9 cellular contexts compared by ENCODE assay signal in the genomic region with DNA sequence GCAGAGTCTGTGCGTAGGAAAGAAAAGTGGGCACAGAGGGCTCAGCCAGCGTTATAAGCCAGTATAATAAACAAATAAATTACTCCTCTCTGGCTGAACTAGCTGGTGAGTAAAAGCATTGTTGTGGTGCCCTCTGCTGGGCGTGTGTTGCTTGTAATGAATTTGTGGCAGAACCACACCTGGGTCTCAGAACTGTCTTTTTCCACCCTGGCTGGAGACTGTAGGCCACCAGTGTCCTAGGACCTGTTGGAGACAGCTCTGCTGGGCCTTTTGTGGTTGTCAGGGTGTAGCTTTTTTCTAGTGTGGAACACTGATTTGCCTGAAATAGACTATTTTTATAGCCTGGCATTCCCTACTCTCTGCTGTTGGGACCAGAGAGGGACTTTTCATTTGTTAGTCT.
A peak's percentile ranks its signal among the peaks of the same experiment; 100 is the strongest.
DNase-seq lines count a peak whose midpoint lies in the region; ATAC-seq and TF ChIP-seq lines count a peak whose summit lies in the region.
"Had no signal": no experiment of that assay in that cellular context is flagged by ENCODE, and none has a peak within 500 bp of the region (broad histone marks: within the 10 kb centered on the region; RNA-seq: fewer than 3 reads in every experiment).

No MANE protein-coding gene starts in this region.

- ATAC-seq in activated T-helper 17 cell treated with anti-CD3 and anti-CD28 coated beads, Interleukin-2, amount 50 U/mL, for 72 hours (replicated peaks): peak; percentile 35
- no peak for ATAC-seq in omental fat pad (ENCODE audit: low FRiP score)

- no peaks in the 10 kb centered on the region for H4K20me1 ChIP-seq in PC-9 (ENCODE audit: insufficient read depth)
- H4K20me1 ChIP-seq: BLaER1 treated with 17β-estradiol and CSF1 and Interleukin-3, amounts not matched to agents 10 nM and 100 nM had no signal

- DNase-seq in NCI-H2107 treated with DMSO at 0.1 percent for 48 hours (lab: John Stamatoyannopoulos, UW; ENCODE audit: unreplicated experiment) (peak; percentile 23), NCI-H2107 (lab: John Stamatoyannopoulos, UW) (no peak), HS-5 (ENCODE audit: low read depth) (peak; percentile 44), PC-9 (peak in 1 of 2 experiments; percentile 60), fibroblast of villous mesenchyme (ENCODE audit: low read depth) (peak; percentile 66), omental fat pad (ENCODE audit: low spot score) (peak; percentile 75), transverse colon (peak; percentile 78)

- intact Hi-C loops in PC-9 (cut with micrococcal nuclease; ENCODE audit: unreplicated experiment): loop anchor here (1.0 to 10.0 kb wide), 3 partner anchors 472 to 732 kb away; no protein-coding TSS in a partner anchor
- intact Hi-C loops in transverse colon (cut with DNase I; ENCODE audit: low total_unique reads): no loop called here

- POLR2A ChIA-PET in PC-9 (lab: Charles Lee; ENCODE audit: unreplicated experiment): no interaction called here

- H3K27ac ChIP-seq in PC-9: no peak overlapping the region
- no peak overlapping the region for H3K27ac ChIP-seq in transverse colon
- H3K27ac ChIP-seq: BLaER1 treated with 17β-estradiol and CSF1 and Interleukin-3, amounts not matched to agents 10 nM and 100 nM had no signal

- no peaks in the 10 kb centered on the region for H3K27me3 Mint-ChIP-seq in activated T-helper 17 cell treated with anti-CD3 and anti-CD28 coated beads, Interleukin-2, amount 50 U/mL, for 72 hours

- H3K4me1 Mint-ChIP-seq in activated T-helper 17 cell treated with anti-CD3 and anti-CD28 coated beads, Interleukin-2, amount 50 U/mL, for 72 hours: no peaks in the 10 kb centered on the region

- no peak overlapping the region for H3K4me3 ChIP-seq in PC-9
- no peak overlapping the region for H3K4me3 ChIP-seq in fibroblast of villous mesenchyme (ENCODE audit: low read depth, low read length)
- no peak overlapping the region for H3K4me3 ChIP-seq in transverse colon
- H3K4me3 ChIP-seq: BLaER1 treated with 17β-estradiol and CSF1 and Interleukin-3, amounts not matched to agents 10 nM and 100 nM had no signal

- H3K4me3 Mint-ChIP-seq in activated T-helper 17 cell treated with anti-CD3 and anti-CD28 coated beads, Interleukin-2, amount 50 U/mL, for 72 hours: no peak overlapping the region

- H3K36me3 Mint-ChIP-seq in activated T-helper 17 cell treated with anti-CD3 and anti-CD28 coated beads, Interleukin-2, amount 50 U/mL, for 72 hours (ENCODE audit: low read depth): no peaks in the 10 kb centered on the region

- TF ChIP-seq CTCF in PC-9 (conservative IDR thresholded peaks at IDR 0.05) (peak; percentile 72), fibroblast of villous mesenchyme (IDR thresholded peaks at IDR 0.05; ENCODE audit: insufficient read depth, low read depth, low read length) (peak; percentile 71), omental fat pad (IDR thresholded peaks at IDR 0.05) (no peak), transverse colon (IDR thresholded peaks at IDR 0.05) (peak; percentile 52 to 74 (median 68))

- H3K9me3 ChIP-seq in PC-9 (ENCODE audit: insufficient read depth, low read depth) (no peaks in the 10 kb centered on the region), transverse colon (no peaks in the 10 kb centered on the region)
- H3K9me3 ChIP-seq: BLaER1 treated with 17β-estradiol and CSF1 and Interleukin-3, amounts not matched to agents 10 nM and 100 nM had no signal

- CTCF ChIA-PET in PC-9 (lab: Charles Lee): interaction anchor here (0.6 to 1.2 kb wide), 2 partner anchors 540 to 637 kb away, joined by 4 to 6 read pairs; no protein-coding TSS in a partner anchor

- no peak overlapping the region for H2AFZ ChIP-seq in PC-9

- in situ Hi-C loops in transverse colon (cut with MboI; ENCODE audit: low pct_ligation_motif_present in 1 of 4, low pct_unique_long_range_greater_than_20kb in 1 of 4, low sequenced_read_pairs in 3 of 4): loop anchor here in 3 of 4 donors (25.0 kb wide), 1 partner anchor 467 kb away; no protein-coding TSS in a partner anchor

- H3K27me3 ChIP-seq in PC-9 (ENCODE audit: insufficient read depth, low read depth): no peaks in the 10 kb centered on the region
- H3K27me3 ChIP-seq in transverse colon: no peaks in the 10 kb centered on the region
- H3K27me3 ChIP-seq: BLaER1 treated with 17β-estradiol and CSF1 and Interleukin-3, amounts not matched to agents 10 nM and 100 nM had no signal

- H3K4me2 ChIP-seq in PC-9: no peak overlapping the region
- H3K4me2 ChIP-seq: BLaER1 treated with 17β-estradiol and CSF1 and Interleukin-3, amounts not matched to agents 10 nM and 100 nM had no signal

- no peaks in the 10 kb centered on the region for H3K79me2 ChIP-seq in PC-9 (ENCODE audit: low read depth)

- H3K9me2 ChIP-seq in PC-9 (ENCODE audit: insufficient read depth): no peaks in the 10 kb centered on the region

- no peaks in the 10 kb centered on the region for H3K9me3 Mint-ChIP-seq in activated T-helper 17 cell treated with anti-CD3 and anti-CD28 coated beads, Interleukin-2, amount 50 U/mL, for 72 hours

- no peak for TF ChIP-seq POLR2A in transverse colon (IDR thresholded peaks at IDR 0.05)

- TF ChIP-seq EP300 in transverse colon (IDR thresholded peaks at IDR 0.05; ENCODE audit: low read depth): no peak

- H3K27ac Mint-ChIP-seq in activated T-helper 17 cell treated with anti-CD3 and anti-CD28 coated beads, Interleukin-2, amount 50 U/mL, for 72 hours: no peak overlapping the region

- H3K4me1 ChIP-seq in PC-9 (replicated peaks; ENCODE audit: insufficient read depth): no peaks in the 10 kb centered on the region
- peaks cover 0 to 2% (median 0%) of the 10 kb centered on the region in 4 donors for H3K4me1 ChIP-seq in transverse colon
- H3K4me1 ChIP-seq: BLaER1 treated with 17β-estradiol and CSF1 and Interleukin-3, amounts not matched to agents 10 nM and 100 nM had no signal

- H3F3A ChIP-seq in PC-9 (ENCODE audit: insufficient read depth, low read depth): no peaks in the 10 kb centered on the region

- no peaks in the 10 kb centered on the region for H3K36me3 ChIP-seq in PC-9 (ENCODE audit: low read depth)
- no peaks in the 10 kb centered on the region for H3K36me3 ChIP-seq in transverse colon
- H3K36me3 ChIP-seq: BLaER1 treated with 17β-estradiol and CSF1 and Interleukin-3, amounts not matched to agents 10 nM and 100 nM had no signal

- 0 to 11% methylated on average over 1 to 3 of the region's 3 CpGs for WGBS in transverse colon (ENCODE audit: low coverage in 1 of 2), 2 donors

- no TSS peak for BruUV-seq in PC-9 (replicated peaks; lab: Mats Ljungman, UMichigan)

Comparison
In these comparisons a context has a peak if more than half of its experiments do, and no peak if none do; other contexts are left out.
1. CTCF ChIP-seq: peak in PC-9 (single experiment), fibroblast of villous mesenchyme (single experiment) and transverse colon (5 of 5); none in omental fat pad (0 of 3).